In the genomic region with DNA sequence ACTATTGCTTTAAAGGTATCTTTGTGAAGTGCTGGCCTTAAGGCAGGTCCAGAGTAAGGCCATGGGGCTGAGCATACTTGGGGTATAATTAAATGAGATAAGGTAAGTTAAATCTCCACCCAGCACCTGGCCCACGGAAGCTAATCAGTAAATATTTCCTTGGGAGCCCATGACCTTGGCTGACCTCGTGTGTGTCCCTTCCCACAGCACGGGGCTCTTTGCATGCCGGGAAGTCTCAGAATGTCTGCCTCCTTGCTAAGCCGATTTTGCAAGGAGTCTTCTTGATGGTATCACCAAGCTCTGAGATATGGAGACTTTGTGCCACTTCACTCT, we compare ENCODE assay signal across 1 cellular context.
TF ChIP-seq lines count a peak whose summit lies in the region.

No MANE protein-coding gene starts in this region.

TF ChIP-seq in HepG2, 621 proteins besides CTCF, POLR2A, EP300 and RAD21:
- TF ChIP-seq SATB2 (CRISPR knock-in tag; IDR thresholded peaks at IDR 0.05) (no peak), ZNF253 (CRISPR knock-in tag; IDR thresholded peaks at IDR 0.05; ENCODE audit: borderline replicate concordance) (no peak), SALL1 (CRISPR knock-in tag; IDR thresholded peaks at IDR 0.05) (peak; percentile 48; the same call in 1 of the 2 replicates), ZBTB10 (CRISPR knock-in tag; IDR thresholded peaks at IDR 0.05; ENCODE audit: borderline replicate concordance) (0 out of 2 replicates have a peak, but pooled peaks have one; percentile 42), FOXP4 (CRISPR knock-in tag; IDR thresholded peaks at IDR 0.05) (peak; percentile 49; the same call in 1 of the 2 replicates), RXRA (CRISPR knock-in tag; IDR thresholded peaks at IDR 0.05) (0 out of 2 replicates have a peak, but pooled peaks have one; percentile 62), GZF1 (CRISPR knock-in tag; IDR thresholded peaks at IDR 0.05) (no peak), MYC (CRISPR knock-in tag; IDR thresholded peaks at IDR 0.05; ENCODE audit: borderline replicate concordance) (0 out of 2 replicates have a peak, but pooled peaks have one; percentile 25), ZNF143 (CRISPR knock-in tag; IDR thresholded peaks at IDR 0.05) (peak; percentile 75), SMARCC2 (IDR thresholded peaks at IDR 0.05) (no peak), NR2F1 (CRISPR knock-in tag; IDR thresholded peaks at IDR 0.05) (peak in 1 of 2 experiments; percentile 42; a peak in 1 of 4 replicates)
- TF ChIP-seq, protein P1, sequence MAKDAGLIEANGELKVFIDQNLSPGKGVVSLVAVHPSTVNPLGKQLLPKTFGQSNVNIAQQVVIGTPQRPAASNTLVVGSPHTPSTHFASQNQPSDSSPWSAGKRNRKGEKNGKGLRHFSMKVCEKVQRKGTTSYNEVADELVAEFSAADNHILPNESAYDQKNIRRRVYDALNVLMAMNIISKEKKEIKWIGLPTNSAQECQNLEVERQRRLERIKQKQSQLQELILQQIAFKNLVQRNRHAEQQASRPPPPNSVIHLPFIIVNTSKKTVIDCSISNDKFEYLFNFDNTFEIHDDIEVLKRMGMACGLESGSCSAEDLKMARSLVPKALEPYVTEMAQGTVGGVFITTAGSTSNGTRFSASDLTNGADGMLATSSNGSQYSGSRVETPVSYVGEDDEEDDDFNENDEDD (CRISPR knock-in tag; IDR thresholded peaks at IDR 0.05; ENCODE audit: borderline replicate concordance): no peak
- TF ChIP-seq, protein P2, sequence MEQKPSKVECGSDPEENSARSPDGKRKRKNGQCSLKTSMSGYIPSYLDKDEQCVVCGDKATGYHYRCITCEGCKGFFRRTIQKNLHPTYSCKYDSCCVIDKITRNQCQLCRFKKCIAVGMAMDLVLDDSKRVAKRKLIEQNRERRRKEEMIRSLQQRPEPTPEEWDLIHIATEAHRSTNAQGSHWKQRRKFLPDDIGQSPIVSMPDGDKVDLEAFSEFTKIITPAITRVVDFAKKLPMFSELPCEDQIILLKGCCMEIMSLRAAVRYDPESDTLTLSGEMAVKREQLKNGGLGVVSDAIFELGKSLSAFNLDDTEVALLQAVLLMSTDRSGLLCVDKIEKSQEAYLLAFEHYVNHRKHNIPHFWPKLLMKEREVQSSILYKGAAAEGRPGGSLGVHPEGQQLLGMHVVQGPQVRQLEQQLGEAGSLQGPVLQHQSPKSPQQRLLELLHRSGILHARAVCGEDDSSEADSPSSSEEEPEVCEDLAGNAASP (CRISPR knock-in tag; IDR thresholded peaks at IDR 0.05; ENCODE audit: borderline replicate concordance): peak; percentile 82; the same call in 1 of the 2 replicates
